In genomic region chr15:87620393-87620792, GRCh38 we compare ENCODE assay signal across 1 cellular context.
TF ChIP-seq lines count a peak whose summit lies in the region.

No MANE protein-coding gene starts in this region.

TF ChIP-seq in SK-N-SH, 30 proteins besides CTCF, POLR2A, EP300 and RAD21:
- TF ChIP-seq PBX3 (IDR thresholded peaks at IDR 0.05) (no peak), FOXM1 (IDR thresholded peaks at IDR 0.05; ENCODE audit: low read depth) (no peak), TAF1 (IDR thresholded peaks at IDR 0.05; ENCODE audit: borderline replicate concordance, low read depth, low read length) (no peak), TEAD4 (IDR thresholded peaks at IDR 0.05; ENCODE audit: borderline replicate concordance, insufficient read depth) (no peak), RFX5 (IDR thresholded peaks at IDR 0.05; ENCODE audit: low read length) (no peak), SIN3A (IDR thresholded peaks at IDR 0.05; ENCODE audit: borderline replicate concordance, low read depth, low read length) (no peak), NRF1 (IDR thresholded peaks at IDR 0.05; ENCODE audit: low read depth, low read length) (no peak), JUND (IDR thresholded peaks at IDR 0.05) (no peak), REST (IDR thresholded peaks at IDR 0.05; ENCODE audit: low read depth, low read length) (no peak), MEF2A (IDR thresholded peaks at IDR 0.05; ENCODE audit: borderline replicate concordance, low read depth) (no peak), ZBTB33 (IDR thresholded peaks at IDR 0.05; ENCODE audit: borderline replicate concordance, low read depth) (no peak), FOSL2 (IDR thresholded peaks at IDR 0.05; ENCODE audit: borderline replicate concordance, low read depth) (no peak), GABPA (IDR thresholded peaks at IDR 0.05; ENCODE audit: low read depth) (no peak), IRF3 (IDR thresholded peaks at IDR 0.05; ENCODE audit: low read depth, low read length) (no peak), USF1 (IDR thresholded peaks at IDR 0.05; ENCODE audit: borderline replicate concordance, low read depth) (no peak), USF2 (IDR thresholded peaks at IDR 0.05; ENCODE audit: borderline replicate concordance, low read depth, low read length) (no peak), MAX (IDR thresholded peaks at IDR 0.05; ENCODE audit: low read depth) (no peak)
TF ChIP-seq in SK-N-SH: peak in this region for 0.
